In the genomic region with DNA sequence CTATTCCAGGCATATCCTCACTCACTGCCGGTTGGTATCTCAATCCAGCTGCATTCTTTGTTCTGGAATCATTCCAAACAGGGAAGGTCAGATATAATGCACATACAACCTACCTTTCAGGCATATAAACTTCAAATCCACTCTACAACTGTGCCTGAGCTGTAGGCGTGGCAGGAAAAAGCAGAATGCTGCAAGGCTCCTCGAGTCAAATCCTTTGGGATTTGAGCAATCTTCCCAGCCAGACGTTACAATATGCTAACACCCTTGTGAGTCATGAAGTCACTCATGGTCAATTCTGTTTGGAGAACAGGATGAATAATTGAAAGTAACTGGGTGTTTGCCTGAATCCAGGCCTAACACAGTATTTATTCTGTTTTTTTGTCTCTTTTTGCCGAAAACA, we compare ENCODE assay signal across 1 cellular context.
TF ChIP-seq lines count a peak whose summit lies in the region.

No MANE protein-coding gene starts in this region.

TF ChIP-seq in K562, 482 proteins besides CTCF, POLR2A, EP300 and RAD21:
- TF ChIP-seq MXI1 (IDR thresholded peaks at IDR 0.05; ENCODE audit: low read depth, low read length) (no peak), CEBPB (tag; IDR thresholded peaks at IDR 0.05) (no peak), ZBTB17 (CRISPR knock-in tag; IDR thresholded peaks at IDR 0.05) (no peak), DDX20 (tag; IDR thresholded peaks at IDR 0.05; ENCODE audit: low read depth) (no peak), MTA2 (IDR thresholded peaks at IDR 0.05; ENCODE audit: low read depth) (no peak), ETV6 (IDR thresholded peaks at IDR 0.05; ENCODE audit: borderline replicate concordance in 1 of 2, low read depth in 2 of 2, low read length in 1 of 2) (no peak), ETV6 (CRISPR knock-in tag; IDR thresholded peaks at IDR 0.05; ENCODE audit: borderline replicate concordance) (no peak), PHF20 (IDR thresholded peaks at IDR 0.05; ENCODE audit: partially characterized antibody) (no peak), MTA3 (IDR thresholded peaks at IDR 0.05; ENCODE audit: borderline replicate concordance) (no peak), ZNF347 (CRISPR knock-in tag; IDR thresholded peaks at IDR 0.05; ENCODE audit: low read depth) (no peak), ZFP36 (IDR thresholded peaks at IDR 0.05; ENCODE audit: low read depth, low read length, partially characterized antibody) (no peak), HCFC1 (IDR thresholded peaks at IDR 0.05; ENCODE audit: low read depth, low read length) (no peak), NCOA6 (IDR thresholded peaks at IDR 0.05) (no peak)
- TF ChIP-seq, protein P1, sequence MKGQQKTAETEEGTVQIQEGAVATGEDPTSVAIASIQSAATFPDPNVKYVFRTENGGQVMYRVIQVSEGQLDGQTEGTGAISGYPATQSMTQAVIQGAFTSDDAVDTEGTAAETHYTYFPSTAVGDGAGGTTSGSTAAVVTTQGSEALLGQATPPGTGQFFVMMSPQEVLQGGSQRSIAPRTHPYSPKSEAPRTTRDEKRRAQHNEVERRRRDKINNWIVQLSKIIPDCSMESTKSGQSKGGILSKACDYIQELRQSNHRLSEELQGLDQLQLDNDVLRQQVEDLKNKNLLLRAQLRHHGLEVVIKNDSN (CRISPR knock-in tag; IDR thresholded peaks at IDR 0.05) = no peak
- TF ChIP-seq, protein P2, sequence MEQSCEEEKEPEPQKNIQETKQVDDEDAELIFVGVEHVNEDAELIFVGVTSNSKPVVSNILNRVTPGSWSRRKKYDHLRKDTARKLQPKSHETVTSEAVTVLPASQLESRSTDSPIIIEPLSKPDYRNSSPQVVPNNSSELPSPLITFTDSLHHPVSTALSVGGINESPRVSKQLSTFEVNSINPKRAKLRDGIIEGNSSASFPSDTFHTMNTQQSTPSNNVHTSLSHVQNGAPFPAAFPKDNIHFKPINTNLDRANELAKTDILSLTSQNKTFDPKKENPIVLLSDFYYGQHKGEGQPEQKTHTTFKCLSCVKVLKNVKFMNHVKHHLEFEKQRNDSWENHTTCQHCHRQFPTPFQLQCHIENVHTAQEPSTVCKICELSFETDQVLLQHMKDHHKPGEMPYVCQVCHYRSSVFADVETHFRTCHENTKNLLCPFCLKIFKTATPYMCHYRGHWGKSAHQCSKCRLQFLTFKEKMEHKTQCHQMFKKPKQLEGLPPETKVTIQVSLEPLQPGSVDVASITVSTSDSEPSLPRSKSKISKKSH (CRISPR knock-in tag; IDR thresholded peaks at IDR 0.05) = no peak
